Comparison of ENCODE assay signal across 18 cellular contexts in the genomic region with DNA sequence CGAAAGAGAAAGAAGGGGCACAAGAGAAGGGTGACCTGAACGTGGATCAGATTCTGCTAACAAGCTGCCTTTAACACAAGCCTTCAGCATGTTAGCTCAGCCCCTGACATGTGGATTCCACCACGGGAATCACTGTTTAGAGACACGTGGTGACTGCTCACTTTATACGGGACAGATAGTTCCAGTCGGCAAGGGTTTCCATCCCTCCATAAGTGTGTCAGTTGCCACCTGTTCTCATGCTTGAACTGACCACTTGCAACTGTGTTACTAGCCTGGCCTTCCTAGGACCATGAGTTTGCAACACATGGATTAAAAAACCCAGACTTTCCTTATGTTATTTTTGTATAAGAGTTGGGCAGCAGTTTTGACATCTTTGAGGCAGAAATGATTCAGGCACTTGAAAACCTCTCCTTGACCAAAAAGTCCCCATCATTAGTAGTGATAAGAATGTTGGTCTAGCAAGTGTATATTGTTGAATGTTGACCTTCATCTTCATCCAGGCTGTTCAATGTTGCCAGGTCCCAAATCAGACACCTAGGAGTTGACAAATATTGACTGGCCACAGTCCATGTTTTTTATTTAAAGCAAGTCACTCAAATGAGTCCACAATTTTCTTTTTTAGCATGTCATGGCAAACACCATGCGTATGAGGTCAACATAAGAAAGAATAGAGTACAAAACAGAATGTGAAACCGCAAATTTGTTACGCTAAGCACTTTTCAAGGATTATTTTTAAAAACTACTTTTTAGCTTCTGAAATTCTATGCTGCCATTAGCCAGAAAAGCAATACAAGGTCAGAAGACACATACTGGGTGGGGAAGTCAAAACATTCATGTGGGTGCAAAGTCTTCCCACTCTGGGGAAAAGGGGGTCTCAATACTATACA.
"Had no signal": no experiment of that assay in that cellular context is flagged by ENCODE, and none has a peak within 500 bp of the region (broad histone marks: within the 10 kb centered on the region; RNA-seq: fewer than 3 reads in every experiment).

No MANE protein-coding gene starts in this region.

- H3K36me3 ChIP-seq: adrenal gland, gastroesophageal sphincter, suprapubic skin, transverse colon, vagina had no signal

- H2AFZ ChIP-seq: parathyroid adenoma had no signal

- H3K4me1 ChIP-seq: breast epithelium had no signal

- DNase-seq: activated CD4-positive, alpha-beta T cell treated with anti-CD3 and anti-CD28 coated beads, Interleukin-2, amount 50 U/mL, for 4 hours; activated gamma-delta T cell treated with Interleukin-2 at 50 U/mL for 16 hours; cerebellar nuclear complex; cortex of kidney; islet precursor cell; left colon; mesenchymal stem cell; stimulated activated CD4-positive, alpha-beta T cell treated with anti-CD3 and anti-CD28 coated beads, Interleukin-2, amount 100 ng/mL, for 24 hours; SW 1271; T-helper 2 cell; transverse colon had no signal

- H3K4me3 ChIP-seq: adrenal gland, breast epithelium, gastroesophageal sphincter, suprapubic skin, transverse colon, vagina had no signal

- ATAC-seq: activated naive CD4-positive, alpha-beta T cell treated with anti-CD3 and anti-CD28 coated beads, Interleukin-2, amount 50 U/mL, for 72 hours; gastroesophageal sphincter; left colon had no signal

- H3K27ac ChIP-seq: breast epithelium, gastroesophageal sphincter, parathyroid adenoma, suprapubic skin, transverse colon, vagina had no signal

- H3K9ac ChIP-seq: parathyroid adenoma had no signal

- H3K27me3 ChIP-seq: adrenal gland, breast epithelium, gastroesophageal sphincter, suprapubic skin, transverse colon, vagina had no signal

- H3K79me2 ChIP-seq: parathyroid adenoma had no signal

- H3K9me3 ChIP-seq: adrenal gland, breast epithelium, gastroesophageal sphincter, suprapubic skin, transverse colon, vagina had no signal
